Comparison of ENCODE assay signal across 8 cellular contexts in genomic region chr20:63894358-63895201, GRCh38. TPM values are rescaled to one million over a fixed set of nuclear protein-coding genes. Genes with fewer than 3 reads are reported as not detected.
A peak's percentile ranks its signal among the peaks of the same experiment; 100 is the strongest.
DNase-seq lines count a peak whose midpoint lies in the region; ATAC-seq, FAIRE-seq and TF ChIP-seq lines count a peak whose summit lies in the region.

A gene with protein sequence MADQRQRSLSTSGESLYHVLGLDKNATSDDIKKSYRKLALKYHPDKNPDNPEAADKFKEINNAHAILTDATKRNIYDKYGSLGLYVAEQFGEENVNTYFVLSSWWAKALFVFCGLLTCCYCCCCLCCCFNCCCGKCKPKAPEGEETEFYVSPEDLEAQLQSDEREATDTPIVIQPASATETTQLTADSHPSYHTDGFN (plus strand): TSS chr20:63895126. CDS start chr20:63928346, 33,220 bp downstream.

- H3K27me3 ChIP-seq in adrenal gland (no peaks in the 10 kb centered on the region), tibial nerve (no peaks in the 10 kb centered on the region)

- TF ChIP-seq POLR2A in GM12892 (IDR thresholded peaks at IDR 0.05; ENCODE audit: low read depth, low read length) (no peak), adrenal gland (IDR thresholded peaks at IDR 0.05) (peak; percentile 38 to 68), tibial nerve (IDR thresholded peaks at IDR 0.05) (peak in 1 of 2 donors; percentile 49)

- H3K4me3 ChIP-seq in adrenal gland: peak within 1 kb of the TSS; percentile 33 to 88 (median 49)
- H3K4me3 ChIP-seq in tibial nerve: peak within 1 kb of the TSS; percentile 41 to 77 (median 59)

- intact Hi-C loops in T-helper 1 cell treated with Interleukin-12 subunit alpha and Interleukin-12 subunit beta and Interleukin-4 antibody, amounts not matched to agents 30 ng/mL and 1 ng/mL, for 36 hours (cut with micrococcal nuclease): loop anchor here (1.0 to 2.0 kb wide), 8 partner anchors 62 to 374 kb away; partner anchors contain the start of genes ARFRP1, GMEB2, PPDPF and PRPF6
- intact Hi-C loops in adrenal gland (cut with DNase I) (no loop called here), cardiac septum (cut with DNase I) (no loop called here)

- peak; percentile 51 to 84 for TF ChIP-seq EP300 in tibial nerve (IDR thresholded peaks at IDR 0.05)

- H3K27ac ChIP-seq in adrenal gland: peak within 1 kb of the TSS; percentile 36 to 97 (median 80)
- H3K27ac ChIP-seq in tibial nerve: peak within 1 kb of the TSS in 3 of 4 donors; percentile 81 to 87 (median 82)

- peak; percentile 89 for FAIRE-seq in GM12892 (lab: Jason Lieb, UNC)

- WGBS in adrenal gland, 4 donors: 0 to 1% (median 1%) methylated on average over 16 to 82 of the region's 82 CpGs
- WGBS in tibial nerve, 2 donors: 1 to 2% methylated on average over 27 to 71 of the region's 82 CpGs

- peak; percentile 73 for ATAC-seq in HG02840 (IDR thresholded peaks at IDR 0.05; ENCODE audit: low FRiP score, unreplicated experiment)

- DNase-seq in GM12892 (ENCODE audit: insufficient read length) (peak; percentile 100), NCI-H1436 treated with DMSO at 0.1 percent for 48 hours (lab: John Stamatoyannopoulos, UW) (peak; percentile 76), adrenal gland (peak; percentile 94 to 98 (median 95)), cardiac septum (ENCODE audit: low spot score) (peak; percentile 98), pons (ENCODE audit: low spot score) (peak; percentile 96), tibial nerve (ENCODE audit: low spot score in 2 of 2) (peak; percentile 84 to 87)

- H3K36me3 ChIP-seq in adrenal gland (replicated peaks in 1 of 2) (peaks cover 0 to 24% of the 10 kb centered on the region in 2 donors), tibial nerve (peaks cover 0 to 38% (median 3%) of the 10 kb centered on the region in 3 donors)

- TF ChIP-seq CTCF in adrenal gland (IDR thresholded peaks at IDR 0.05) (no peak), tibial nerve (IDR thresholded peaks at IDR 0.05) (no peak)

- H3K4me1 ChIP-seq in adrenal gland (replicated peaks in 1 of 2) (peaks cover 36 to 43% of the 10 kb centered on the region in 2 donors), tibial nerve (peaks cover 0 to 48% (median 14%) of the 10 kb centered on the region in 4 donors)

- no peaks in the 10 kb centered on the region for H3K9me3 ChIP-seq in adrenal gland (replicated peaks in 1 of 3)
- H3K9me3 ChIP-seq in tibial nerve: no peaks in the 10 kb centered on the region

RNA-seq across cellular contexts. Expression of the gene that starts here (rescaled TPM):
- 13.7 TPM for polyA plus RNA-seq in GM12892 (2012; ENCODE audit: missing spikeins)
- total RNA-seq in T-helper 1 cell treated with Interleukin-12 subunit alpha and Interleukin-12 subunit beta and Interleukin-4 antibody, amounts not matched to agents 30 ng/mL and 1 ng/mL, for 36 hours: 58.3 and 58.4 TPM in 2 replicates
- 10 to 100 TPM; 53.8 to 78.0 (median 64.8) TPM for total RNA-seq in adrenal gland
- polyA plus RNA-seq in adrenal gland: 10 to 100 TPM; 26.5 to 31.7 (median 29.7) TPM
- 36.1 TPM for total RNA-seq in cardiac septum
- 10 to 100 TPM; 30.6 to 40.2 (median 32.1) TPM for total RNA-seq in tibial nerve

Comparison
In these comparisons a context has a peak if more than half of its experiments do, and no peak if none do; other contexts are left out.
1. Peak in every context shown above with its lines: DNase-seq, ATAC-seq, H3K4me3 ChIP-seq and H3K27ac ChIP-seq.